Comparison of ENCODE assay signal across 21 cellular contexts in the genomic region with DNA sequence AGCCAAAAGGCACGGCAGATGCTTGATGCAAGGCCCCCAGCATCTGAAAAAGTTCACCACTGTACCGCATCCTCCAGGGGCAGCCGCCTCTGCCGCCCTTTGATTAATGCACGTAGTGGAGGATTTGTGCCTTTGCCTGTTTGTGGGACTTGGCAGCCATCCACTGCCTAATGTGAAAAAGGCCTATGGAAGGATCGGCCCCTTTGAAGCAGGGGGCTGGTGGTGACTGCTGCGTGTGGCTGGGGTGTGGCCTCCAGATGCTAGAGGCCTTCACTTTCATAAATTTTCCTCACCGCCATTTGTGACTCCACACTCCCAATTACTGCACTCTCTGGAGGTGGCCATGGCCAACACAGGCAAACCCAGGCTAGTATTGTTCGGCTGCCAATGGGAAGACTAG.
DNase-seq lines count a peak whose midpoint lies in the region; ATAC-seq and TF ChIP-seq lines count a peak whose summit lies in the region.
"Had no signal": no experiment of that assay in that cellular context is flagged by ENCODE, and none has a peak within 500 bp of the region (broad histone marks: within the 10 kb centered on the region; RNA-seq: fewer than 3 reads in every experiment).

No MANE protein-coding gene starts in this region.

- peaks cover 4% of the 10 kb centered on the region for H3K27me3 Mint-ChIP-seq in osteocyte (ENCODE audit: unreplicated experiment)
- H3K27me3 Mint-ChIP-seq: B cell had no signal

- no peaks in the 10 kb centered on the region for H3K36me3 ChIP-seq in mesodermal cell (ENCODE audit: control insufficient read depth, insufficient read depth, low read length)

- H3K27ac Mint-ChIP-seq in osteocyte (ENCODE audit: unreplicated experiment), result no peak overlapping the region
- H3K27ac Mint-ChIP-seq: B cell, T-cell had no signal

- H3K36me3 Mint-ChIP-seq in osteocyte (ENCODE audit: unreplicated experiment), result no peaks in the 10 kb centered on the region
- H3K36me3 Mint-ChIP-seq: T-cell had no signal

- peaks cover 35% of the 10 kb centered on the region for H3K4me1 ChIP-seq in mesodermal cell (ENCODE audit: control insufficient read depth, insufficient read depth, low read length, poor library complexity, severe bottlenecking)

- H3K4me3 Mint-ChIP-seq in osteocyte (ENCODE audit: unreplicated experiment), result no peak overlapping the region
- H3K4me3 Mint-ChIP-seq: B cell, T-cell had no signal

- peak; percentile 79 for DNase-seq in AG10803 (ENCODE audit: low read depth)
- DNase-seq in GM04504 (ENCODE audit: low read depth), result peak; percentile 50
- peak; percentile 90 for DNase-seq in SW480 (ENCODE audit: low spot score)
- no peak for DNase-seq in osteocyte (ENCODE audit: extremely low spot score, unreplicated experiment)
- DNase-seq: DMS79, GOT3, MG63, NCI-H1417, NCI-H1694 treated with DMSO at 0.1 percent for 48 hours, NCI-H2081 treated with DMSO at 0.1 percent for 48 hours, NCI-H2171 treated with DMSO at 0.1 percent for 48 hours, NCI-H446, NCI-H526, SHP77, T-cell had no signal

- ATAC-seq in GM21825 (IDR thresholded peaks at IDR 0.05; ENCODE audit: unreplicated experiment), result no peak
- no peak for ATAC-seq in HG03045 (IDR thresholded peaks at IDR 0.05; ENCODE audit: unreplicated experiment)
- ATAC-seq: HepG2, K562, T-cell had no signal

- H3K4me1 Mint-ChIP-seq in osteocyte (ENCODE audit: unreplicated experiment), result peaks cover 3% of the 10 kb centered on the region
- H3K4me1 Mint-ChIP-seq: B cell, T-cell had no signal

- H3K9me3 ChIP-seq in mesodermal cell (ENCODE audit: control insufficient read depth, low read length), result no peaks in the 10 kb centered on the region
- H3K9me3 ChIP-seq: MG63 had no signal

- peak overlapping the region; percentile 39 for H3K27ac ChIP-seq in mesodermal cell (ENCODE audit: low read depth, low read length, severe bottlenecking)

- H3K4me3 ChIP-seq in AG10803 (ENCODE audit: low read length) (no peak overlapping the region), mesodermal cell (ENCODE audit: extremely low read depth, insufficient read depth, low read length, poor library complexity, severe bottlenecking) (no peak overlapping the region)
- H3K4me3 ChIP-seq: K562, MG63 had no signal

- TF ChIP-seq CTCF in AG10803 (conservative IDR thresholded peaks at IDR 0.05; ENCODE audit: low read length), result 0 out of 2 replicates have a peak, but pooled peaks have one; percentile 7
- TF ChIP-seq CTCF in osteocyte (IDR thresholded peaks at IDR 0.05), result no peak

- no peaks in the 10 kb centered on the region for H3K9me3 Mint-ChIP-seq in osteocyte (ENCODE audit: unreplicated experiment)

- 93 to 98% methylated on average over 7 to 8 of the region's 9 CpGs for WGBS in mesodermal cell (ENCODE audit: insufficient coverage in 2 of 2), 2 experiments
